ENCODE assay signal across 7 cellular contexts in the genomic region with DNA sequence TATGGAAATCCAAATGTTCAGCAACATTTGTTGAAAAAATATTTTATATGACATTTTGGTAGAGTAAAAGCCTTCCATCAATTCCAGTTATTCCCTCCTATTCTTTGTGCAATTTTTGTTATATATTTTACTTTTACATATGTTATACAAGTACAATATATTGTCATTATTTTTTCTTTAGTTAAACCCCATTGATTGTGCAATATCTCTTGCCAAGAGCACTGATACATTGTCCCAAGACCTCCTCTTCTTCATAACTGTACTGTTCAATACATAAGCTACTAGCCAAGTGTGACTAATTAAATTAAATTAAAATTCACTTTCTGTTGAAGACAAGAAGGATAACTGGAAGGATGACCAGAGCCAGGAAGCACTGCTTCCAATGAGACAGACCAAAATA.
"Had no signal": no experiment of that assay in that cellular context is flagged by ENCODE, and none has a peak within 500 bp of the region (broad histone marks: within the 10 kb centered on the region; RNA-seq: fewer than 3 reads in every experiment).

No MANE protein-coding gene starts in this region.

- H2AFZ ChIP-seq: GM23248 had no signal

- H3K27ac ChIP-seq: GM23248, HL-60 had no signal

- DNase-seq: GM23248, GOT3, H9, HCEC 1CT, KG1 had no signal

- H3K4me3 ChIP-seq: GM23248 had no signal

- FAIRE-seq: H54 had no signal

- H3K9ac ChIP-seq: GM23248 had no signal
